ENCODE assay signal across 19 cellular contexts in the genomic region with DNA sequence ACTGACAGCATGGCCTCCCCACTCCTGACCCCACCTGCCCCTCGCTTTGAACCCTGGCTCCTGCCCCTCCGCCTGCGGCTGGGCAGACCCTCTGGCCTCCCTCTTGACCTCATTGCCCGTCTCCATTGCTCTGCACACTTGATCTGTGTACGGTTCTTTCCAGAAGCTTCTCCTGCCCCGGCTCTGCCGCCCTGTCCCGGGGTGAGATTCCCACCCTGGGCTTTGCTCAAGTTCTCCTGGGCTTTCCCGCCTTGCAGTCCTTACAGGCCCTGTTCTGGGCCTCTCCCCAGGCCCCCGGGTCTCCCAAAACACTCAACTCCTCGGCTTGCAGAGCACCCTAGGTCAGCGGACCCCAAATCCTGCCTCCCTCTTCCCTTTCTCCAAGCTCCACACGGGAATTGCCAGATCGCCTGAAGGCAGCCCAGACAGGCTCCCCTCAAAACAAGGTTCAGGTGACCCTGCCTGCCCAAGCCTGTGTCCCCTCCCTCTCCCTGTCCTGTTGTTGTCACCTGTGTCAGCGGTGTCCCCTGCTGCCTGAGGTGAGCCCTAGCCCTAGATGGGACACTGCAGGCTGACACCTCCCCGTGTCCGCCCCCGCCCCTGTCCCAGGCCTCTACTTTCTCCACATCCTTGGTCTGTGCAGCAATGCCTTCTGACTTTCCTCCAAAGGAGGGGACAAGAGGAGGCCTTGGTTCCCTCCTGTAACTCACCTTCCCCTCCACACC. TPM values are rescaled to one million over a fixed set of nuclear protein-coding genes. Genes with fewer than 3 reads are reported as not detected.
DNase-seq lines count a peak whose midpoint lies in the region; ATAC-seq and TF ChIP-seq lines count a peak whose summit lies in the region.
"Had no signal": no experiment of that assay in that cellular context is flagged by ENCODE, and none has a peak within 500 bp of the region (broad histone marks: within the 10 kb centered on the region; RNA-seq: fewer than 3 reads in every experiment).

No MANE protein-coding gene starts in this region.

- 76 to 85% methylated on average over 11 to 18 of the region's 18 CpGs for WGBS in endodermal cell (ENCODE audit: insufficient coverage in 1 of 2, insufficient read length in 1 of 2), 2 experiments
- WGBS in smooth muscle cell (ENCODE audit: low lambda C conversion rate) = 87% methylated on average over 18 of the region's 18 CpGs

- H3K27me3 ChIP-seq in HUES48 (ENCODE audit: control insufficient read depth, insufficient read depth, low read length) = peaks cover 40% of the 10 kb centered on the region
- H3K27me3 ChIP-seq in endodermal cell (ENCODE audit: control insufficient read depth, insufficient read depth, low read length, poor library complexity, severe bottlenecking) = peaks cover 4% of the 10 kb centered on the region
- peaks cover 25% of the 10 kb centered on the region for H3K27me3 ChIP-seq in smooth muscle cell (ENCODE audit: low read depth)

- H3K4me3 ChIP-seq in HUES48 (ENCODE audit: low read depth, low read length) = peak overlapping the region; percentile 65
- peak overlapping the region; percentile 82 for H3K4me3 ChIP-seq in endodermal cell (ENCODE audit: low read length)
- H3K4me3 ChIP-seq in smooth muscle cell = no peak overlapping the region
- H3K4me3 ChIP-seq: mucosa of descending colon, SK-N-MC had no signal

- BruUV-seq in Calu3 (replicated peaks; lab: Mats Ljungman, UMichigan) = no TSS peak

- no peaks in the 10 kb centered on the region for H3K9me3 Mint-ChIP-seq in Calu3 (ENCODE audit: low read depth, unreplicated experiment)
- no peaks in the 10 kb centered on the region for H3K9me3 Mint-ChIP-seq in endodermal cell
- H3K9me3 Mint-ChIP-seq in nephron progenitor cell = no peaks in the 10 kb centered on the region
- H3K9me3 Mint-ChIP-seq in activated CD4-positive, alpha-beta T cell treated with anti-CD3 and anti-CD28 coated beads, Interleukin-2, amount 10 ng/mL, durations not matched to agents 7 days and 5 days = no peaks in the 10 kb centered on the region
- H3K9me3 Mint-ChIP-seq: activated T-helper 1 cell treated with anti-CD3 and anti-CD28 coated beads, Interleukin-12 subunit alpha, Interleukin-12 subunit beta, Interleukin-2, Interleukin-4 antibody, amounts not matched to agents 30 ng/mL and 10 ng/mL and 1 ng/mL, durations not matched to agents 14 hours and 24 hours and 36 hours had no signal

- H3K27me3 Mint-ChIP-seq in Calu3 (ENCODE audit: unreplicated experiment) (peaks cover 71% of the 10 kb centered on the region), endodermal cell (ENCODE audit: insufficient read depth) (peaks cover 31% of the 10 kb centered on the region), nephron progenitor cell (ENCODE audit: low read depth, poor library complexity) (peaks cover 91% of the 10 kb centered on the region)
- peaks cover 54% of the 10 kb centered on the region for H3K27me3 Mint-ChIP-seq in activated CD4-positive, alpha-beta T cell treated with anti-CD3 and anti-CD28 coated beads, Interleukin-2, amount 10 ng/mL, durations not matched to agents 7 days and 5 days

- TF ChIP-seq CTCF in Calu3 (IDR thresholded peaks at IDR 0.05; ENCODE audit: unreplicated experiment) (no peak), endodermal cell (conservative IDR thresholded peaks at IDR 0.05) (no peak), nephron progenitor cell (IDR thresholded peaks at IDR 0.05) (no peak), smooth muscle cell (IDR thresholded peaks at IDR 0.05; ENCODE audit: borderline replicate concordance, insufficient read depth, poor library complexity, severe bottlenecking) (no peak)

- ATAC-seq in GM18520 (IDR thresholded peaks at IDR 0.05; ENCODE audit: unreplicated experiment) = no peak

- DNase-seq in Calu3 (no peak), endodermal cell (no peak), nephron progenitor cell (no peak), smooth muscle cell (lab: John Stamatoyannopoulos, UW; ENCODE audit: unreplicated experiment) (no peak)
- no peak for DNase-seq in activated CD4-positive, alpha-beta T cell treated with anti-CD3 and anti-CD28 coated beads, Interleukin-2, amount 10 ng/mL, durations not matched to agents 7 days and 5 days
- DNase-seq: activated CD4-positive, alpha-beta T cell treated with anti-CD3 and anti-CD28 coated beads, Interleukin-2, amount 50 U/mL, for 4 hours; anterior cingulate cortex; GOT3; Kasumi-1; mucosa of descending colon; NCI-H1105 treated with DMSO at 0.1 percent for 48 hours; NCI-H82; tibial artery had no signal

- 0 out of 2 replicates have a peak overlapping the region, but pooled peaks have one; percentile 64 for H3K9ac ChIP-seq in HUES48 (ENCODE audit: low read depth, low read length)
- peak overlapping the region; percentile 33 for H3K9ac ChIP-seq in endodermal cell (ENCODE audit: extremely low read depth, low read length, poor library complexity, severe bottlenecking)
- H3K9ac ChIP-seq in smooth muscle cell (ENCODE audit: low read depth) = no peak overlapping the region

- H3K27ac ChIP-seq in HUES48 (ENCODE audit: low read depth, low read length) (no peak overlapping the region), endodermal cell (ENCODE audit: low read depth, low read length) (no peak overlapping the region), smooth muscle cell (ENCODE audit: low read depth) (no peak overlapping the region)
- H3K27ac ChIP-seq: Peyer's patch, SK-N-MC, tibial artery had no signal

- peaks cover 39% of the 10 kb centered on the region for H3K36me3 ChIP-seq in HUES48 (ENCODE audit: control insufficient read depth, insufficient read depth, low read length)
- H3K36me3 ChIP-seq in endodermal cell (ENCODE audit: control insufficient read depth, insufficient read depth, low read length) = peaks cover 45% of the 10 kb centered on the region
- H3K36me3 ChIP-seq in smooth muscle cell (ENCODE audit: low read depth) = no peaks in the 10 kb centered on the region
- H3K36me3 ChIP-seq: Peyer's patch, tibial artery had no signal

- H3K9me3 ChIP-seq in HUES48 (ENCODE audit: control insufficient read depth, insufficient read depth, low read length) (no peaks in the 10 kb centered on the region), endodermal cell (ENCODE audit: control insufficient read depth, low read length) (no peaks in the 10 kb centered on the region), smooth muscle cell (replicated peaks; ENCODE audit: low read depth) (no peaks in the 10 kb centered on the region)
- H3K9me3 ChIP-seq: mucosa of descending colon, Peyer's patch, tibial artery had no signal

- H3K4me1 Mint-ChIP-seq in Calu3 (ENCODE audit: low read depth, unreplicated experiment) = no peaks in the 10 kb centered on the region
- H3K4me1 Mint-ChIP-seq in endodermal cell = peaks cover 40% of the 10 kb centered on the region
- H3K4me1 Mint-ChIP-seq in nephron progenitor cell = peaks cover 35% of the 10 kb centered on the region
- peaks cover 13% of the 10 kb centered on the region for H3K4me1 Mint-ChIP-seq in activated CD4-positive, alpha-beta T cell treated with anti-CD3 and anti-CD28 coated beads, Interleukin-2, amount 10 ng/mL, durations not matched to agents 7 days and 5 days

- H3K27ac Mint-ChIP-seq in Calu3 (ENCODE audit: unreplicated experiment) = no peak overlapping the region
- H3K27ac Mint-ChIP-seq in endodermal cell = no peak overlapping the region
- no peak overlapping the region for H3K27ac Mint-ChIP-seq in nephron progenitor cell
- no peak overlapping the region for H3K27ac Mint-ChIP-seq in activated CD4-positive, alpha-beta T cell treated with anti-CD3 and anti-CD28 coated beads, Interleukin-2, amount 10 ng/mL, durations not matched to agents 7 days and 5 days
- H3K27ac Mint-ChIP-seq: activated T-helper 1 cell treated with anti-CD3 and anti-CD28 coated beads, Interleukin-12 subunit alpha, Interleukin-12 subunit beta, Interleukin-2, Interleukin-4 antibody, amounts not matched to agents 30 ng/mL and 10 ng/mL and 1 ng/mL, durations not matched to agents 14 hours and 24 hours and 36 hours had no signal

- no peaks in the 10 kb centered on the region for H3K36me3 Mint-ChIP-seq in Calu3 (ENCODE audit: insufficient read depth, unreplicated experiment)
- H3K36me3 Mint-ChIP-seq in endodermal cell (ENCODE audit: low read depth) = peaks cover 26% of the 10 kb centered on the region
- H3K36me3 Mint-ChIP-seq in nephron progenitor cell (ENCODE audit: low read depth) = no peaks in the 10 kb centered on the region
- no peaks in the 10 kb centered on the region for H3K36me3 Mint-ChIP-seq in activated CD4-positive, alpha-beta T cell treated with anti-CD3 and anti-CD28 coated beads, Interleukin-2, amount 10 ng/mL, durations not matched to agents 7 days and 5 days (ENCODE audit: low read depth)

- no peaks in the 10 kb centered on the region for H3K79me2 ChIP-seq in smooth muscle cell (ENCODE audit: low read depth)

- H4K20me1 ChIP-seq in smooth muscle cell (ENCODE audit: low read depth) = no peaks in the 10 kb centered on the region

- POLR2A ChIA-PET in activated CD4-positive, alpha-beta T cell treated with anti-CD3 and anti-CD28 coated beads, Interleukin-2, amount 10 ng/mL, durations not matched to agents 7 days and 5 days (lab: Charles Lee) = no interaction called here

- CTCF ChIA-PET in Calu3 (lab: Charles Lee) = no interaction called here
- CTCF ChIA-PET in activated CD4-positive, alpha-beta T cell treated with anti-CD3 and anti-CD28 coated beads, Interleukin-2, amount 10 ng/mL, durations not matched to agents 7 days and 5 days (lab: Charles Lee) = no interaction called here

- no peak overlapping the region for H3K4me2 ChIP-seq in smooth muscle cell

- peaks cover 17% of the 10 kb centered on the region for H3K4me1 ChIP-seq in HUES48 (ENCODE audit: control insufficient read depth, insufficient read depth, low read length)
- H3K4me1 ChIP-seq in endodermal cell (ENCODE audit: control insufficient read depth, insufficient read depth, low read length) = no peaks in the 10 kb centered on the region
- peaks cover 8% of the 10 kb centered on the region for H3K4me1 ChIP-seq in smooth muscle cell (ENCODE audit: low read depth)

- H3K4me3 Mint-ChIP-seq in Calu3 (ENCODE audit: low read depth, unreplicated experiment) (peak overlapping the region; percentile 42), endodermal cell (peak overlapping the region; percentile 65), nephron progenitor cell (peak overlapping the region; percentile 64)
- H3K4me3 Mint-ChIP-seq in activated CD4-positive, alpha-beta T cell treated with anti-CD3 and anti-CD28 coated beads, Interleukin-2, amount 10 ng/mL, durations not matched to agents 7 days and 5 days = no peak overlapping the region
- H3K4me3 Mint-ChIP-seq: activated T-helper 1 cell treated with anti-CD3 and anti-CD28 coated beads, Interleukin-12 subunit alpha, Interleukin-12 subunit beta, Interleukin-2, Interleukin-4 antibody, amounts not matched to agents 30 ng/mL and 10 ng/mL and 1 ng/mL, durations not matched to agents 14 hours and 24 hours and 36 hours had no signal

- intact Hi-C loops in Calu3 (cut with micrococcal nuclease; ENCODE audit: unreplicated experiment) = no loop called here

- H3F3A ChIP-seq in smooth muscle cell (ENCODE audit: low read depth) = no peaks in the 10 kb centered on the region

- no peak overlapping the region for H2AFZ ChIP-seq in smooth muscle cell (ENCODE audit: low read depth)

RNA-seq across cellular contexts. Expression of gene GAL, which starts 1.5 kb away (rescaled TPM):
- total RNA-seq in Calu3 (2022) = 1.2 and 1.9 TPM in 2 replicates
- total RNA-seq in endodermal cell = 100 to 1,000 TPM in 1 of 2 donors, 10 to 100 TPM in 1; 98.9 to 166 TPM
- 67.5 TPM for polyA plus RNA-seq in endodermal cell (2013, experiment 1 of 2)
- 57.8 TPM for polyA plus RNA-seq in endodermal cell (2013, experiment 2 of 2)
- total RNA-seq in smooth muscle cell = 6.9 and 19.4 TPM in 2 replicates
- 55.5 and 61.5 TPM in 2 replicates for polyA plus RNA-seq in smooth muscle cell
- not detected for total RNA-seq in activated CD4-positive, alpha-beta T cell treated with anti-CD3 and anti-CD28 coated beads, Interleukin-2, amount 10 ng/mL, durations not matched to agents 7 days and 5 days
- total RNA-seq: cerebellum had no signal
